ENCODE assay signal across 8 cellular contexts in the genomic region with DNA sequence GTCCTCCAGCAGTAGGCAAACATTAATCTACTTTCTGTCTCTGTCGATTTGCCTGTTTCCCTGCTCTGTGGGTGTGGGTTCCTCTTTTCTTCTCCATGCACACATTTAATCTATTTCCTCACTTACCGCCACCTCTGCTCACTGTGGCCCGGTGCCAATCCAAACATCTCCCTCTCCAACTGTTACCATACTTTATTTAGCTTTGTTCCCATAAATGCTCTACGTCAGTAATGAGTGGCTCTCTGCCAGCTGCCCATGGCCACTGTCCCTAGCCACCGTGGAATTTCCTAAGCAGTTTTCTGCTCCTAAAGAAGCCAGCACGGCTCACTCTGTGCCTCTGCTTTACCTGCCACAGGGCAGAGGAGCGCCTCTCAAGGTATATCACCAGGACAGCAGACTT. TPM values are rescaled to one million over a fixed set of nuclear protein-coding genes. Genes with fewer than 3 reads are reported as not detected.
DNase-seq lines count a peak whose midpoint lies in the region; ATAC-seq, FAIRE-seq and TF ChIP-seq lines count a peak whose summit lies in the region.

No MANE protein-coding gene starts in this region.

- POLR2A ChIA-PET in activated CD4-positive, alpha-beta T cell treated with anti-CD3 and anti-CD28 coated beads, Interleukin-2, amount 10 ng/mL, durations not matched to agents 7 days and 5 days (lab: Charles Lee) = no interaction called here

- H3K36me3 Mint-ChIP-seq in activated CD4-positive, alpha-beta T cell treated with anti-CD3 and anti-CD28 coated beads, Interleukin-2, amount 10 ng/mL, durations not matched to agents 7 days and 5 days (ENCODE audit: low read depth) = no peaks in the 10 kb centered on the region

- H3K9me3 Mint-ChIP-seq in activated CD4-positive, alpha-beta T cell treated with anti-CD3 and anti-CD28 coated beads, Interleukin-2, amount 10 ng/mL, durations not matched to agents 7 days and 5 days = no peaks in the 10 kb centered on the region

- H3K4me3 ChIP-seq in MG63 = no peak overlapping the region
- H3K4me3 ChIP-seq in fibroblast of pulmonary artery (replicated peaks; ENCODE audit: low read depth, low read length) = peak overlapping the region; percentile 6

- no peak for ATAC-seq in HG03025 (IDR thresholded peaks at IDR 0.05; ENCODE audit: low FRiP score, unreplicated experiment)

- no peaks in the 10 kb centered on the region for H3K36me3 ChIP-seq in MG63

- H3K27me3 ChIP-seq in MG63 = no peaks in the 10 kb centered on the region

- peaks cover 3% of the 10 kb centered on the region for H3K4me1 Mint-ChIP-seq in activated CD4-positive, alpha-beta T cell treated with anti-CD3 and anti-CD28 coated beads, Interleukin-2, amount 10 ng/mL, durations not matched to agents 7 days and 5 days

- peaks cover 12% of the 10 kb centered on the region for H3K27me3 Mint-ChIP-seq in activated CD4-positive, alpha-beta T cell treated with anti-CD3 and anti-CD28 coated beads, Interleukin-2, amount 10 ng/mL, durations not matched to agents 7 days and 5 days

- CTCF ChIA-PET in activated CD4-positive, alpha-beta T cell treated with anti-CD3 and anti-CD28 coated beads, Interleukin-2, amount 10 ng/mL, durations not matched to agents 7 days and 5 days (lab: Charles Lee) = interaction anchor here (0.5 to 1.6 kb wide), 3 partner anchors 9 to 193 kb away, joined by 3 to 5 read pairs (median 3); no protein-coding TSS in a partner anchor

- no peaks in the 10 kb centered on the region for H3K9me3 ChIP-seq in MG63

- H3K4me3 Mint-ChIP-seq in activated CD4-positive, alpha-beta T cell treated with anti-CD3 and anti-CD28 coated beads, Interleukin-2, amount 10 ng/mL, durations not matched to agents 7 days and 5 days = no peak overlapping the region

- FAIRE-seq in GM19239 (lab: Jason Lieb, UNC) = peak; percentile 60

- DNase-seq in GM19239 (ENCODE audit: insufficient read length, low spot score) (no peak), MG63 (peak; percentile 68), RPMI8226 (peak; percentile 40), fibroblast of pulmonary artery (ENCODE audit: low read depth) (peak; percentile 96), renal cortical epithelial cell (ENCODE audit: low read depth) (peak; percentile 91), 8988T (no peak)
- no peak for DNase-seq in activated CD4-positive, alpha-beta T cell treated with anti-CD3 and anti-CD28 coated beads, Interleukin-2, amount 10 ng/mL, durations not matched to agents 7 days and 5 days

- no peak overlapping the region for H3K27ac Mint-ChIP-seq in activated CD4-positive, alpha-beta T cell treated with anti-CD3 and anti-CD28 coated beads, Interleukin-2, amount 10 ng/mL, durations not matched to agents 7 days and 5 days

- TF ChIP-seq CTCF in fibroblast of pulmonary artery (IDR thresholded peaks at IDR 0.05; ENCODE audit: low read length, missing control alignments) = no peak

RNA-seq across cellular contexts. Expression of gene GOLPH3, which starts 19.5 kb away (rescaled TPM):
- total RNA-seq in MG63 (2014; rRNA removed; shearing (Covaris generic); ENCODE audit: low replicate concordance) = 66.2 and 97.8 TPM in 2 replicates
- total RNA-seq in renal cortical epithelial cell = 99.7 and 110 TPM in 2 replicates
- 10 to 100 TPM; 67.3 to 71.3 TPM for total RNA-seq in activated CD4-positive, alpha-beta T cell treated with anti-CD3 and anti-CD28 coated beads, Interleukin-2, amount 10 ng/mL, durations not matched to agents 7 days and 5 days

Comparison
In these comparisons a context has a peak if more than half of its experiments do, and no peak if none do; other contexts are left out.
1. DNase-seq: peak in MG63 (single experiment), RPMI8226 (single experiment), fibroblast of pulmonary artery (single experiment) and renal cortical epithelial cell (single experiment); none in GM19239 (single experiment), 8988T (single experiment) and activated CD4-positive, alpha-beta T cell treated with anti-CD3 and anti-CD28 coated beads, Interleukin-2, amount 10 ng/mL, durations not matched to agents 7 days and 5 days (single experiment).